Comparison of ENCODE assay signal across 22 cellular contexts in genomic region chr5:160272041-160272663, GRCh38. TPM values are rescaled to one million over a fixed set of nuclear protein-coding genes. Genes with fewer than 3 reads are reported as not detected.
DNase-seq lines count a peak whose midpoint lies in the region; ATAC-seq and TF ChIP-seq lines count a peak whose summit lies in the region.
"Had no signal": no experiment of that assay in that cellular context is flagged by ENCODE, and none has a peak within 500 bp of the region (broad histone marks: within the 10 kb centered on the region; RNA-seq: fewer than 3 reads in every experiment).

No MANE protein-coding gene starts in this region.

- no peak overlapping the region for H2AFZ ChIP-seq in trophoblast cell (ENCODE audit: insufficient read depth, low read length, poor library complexity)
- H2AFZ ChIP-seq: parathyroid adenoma had no signal

- H3K36me3 ChIP-seq in DOHH2 (ENCODE audit: control insufficient read depth, low read length), result no peaks in the 10 kb centered on the region
- H3K36me3 ChIP-seq in SJCRH30, result peaks cover 3% of the 10 kb centered on the region; the same call in 1 of the 2 replicates
- H3K36me3 ChIP-seq in trophoblast cell (ENCODE audit: control insufficient read depth in 1 of 2, insufficient read depth in 2 of 2, low read length in 2 of 2), result peaks cover 9 to 12% of the 10 kb centered on the region in 2 experiments
- no peaks in the 10 kb centered on the region for H3K36me3 ChIP-seq in prostate gland
- H3K36me3 ChIP-seq: breast epithelium, thoracic aorta had no signal

- peak overlapping the region; percentile 39; the same call in 1 of the 2 replicates for H3K4me2 ChIP-seq in DOHH2 (ENCODE audit: low read length)
- peak overlapping the region; percentile 23 for H3K4me2 ChIP-seq in trophoblast cell (ENCODE audit: low read length)

- no CpG with 5 or more reads among the region's 6 CpGs for WGBS in trophoblast cell (ENCODE audit: extremely low coverage, insufficient coverage, insufficient read length)
- WGBS in prostate gland, result 53% methylated on average over 6 of the region's 6 CpGs

- H3K14ac ChIP-seq in trophoblast cell (ENCODE audit: low read length), result peak overlapping the region; percentile 76

- H3K9me3 ChIP-seq in DOHH2 (ENCODE audit: control insufficient read depth, insufficient read depth, low read length), result no peaks in the 10 kb centered on the region
- H3K9me3 ChIP-seq in SJCRH30 (replicated peaks), result no peaks in the 10 kb centered on the region
- H3K9me3 ChIP-seq in trophoblast cell (ENCODE audit: insufficient read depth, low read depth, low read length), result no peaks in the 10 kb centered on the region
- H3K9me3 ChIP-seq in prostate gland, result no peaks in the 10 kb centered on the region
- H3K9me3 ChIP-seq: breast epithelium, thoracic aorta had no signal

- intact Hi-C loops in prostate gland (cut with DNase I), result no loop called here

- H3K4me1 ChIP-seq in DOHH2 (ENCODE audit: control insufficient read depth, low read length) (peaks cover 9% of the 10 kb centered on the region), SJCRH30 (peaks cover 33% of the 10 kb centered on the region), trophoblast cell (ENCODE audit: control insufficient read depth in 1 of 2, insufficient read depth in 2 of 2, low read length in 2 of 2) (peaks cover 34 to 41% of the 10 kb centered on the region in 2 experiments), prostate gland (replicated peaks) (no peaks in the 10 kb centered on the region)
- H3K4me1 ChIP-seq: parathyroid adenoma had no signal

- H3F3A ChIP-seq in DOHH2 (ENCODE audit: control insufficient read depth, insufficient read depth), result no peaks in the 10 kb centered on the region

- H3K23ac ChIP-seq in trophoblast cell (ENCODE audit: low read length), result no peak overlapping the region

- H3K27ac ChIP-seq in DOHH2 (ENCODE audit: low read depth, low read length), result no peak overlapping the region
- peak overlapping the region; percentile 82 for H3K27ac ChIP-seq in SJCRH30
- H3K27ac ChIP-seq in trophoblast cell (ENCODE audit: low read depth, low read length), result peak overlapping the region; percentile 98
- H3K27ac ChIP-seq in prostate gland, result no peak overlapping the region
- H3K27ac ChIP-seq: parathyroid adenoma had no signal

- no peaks in the 10 kb centered on the region for H4K20me1 ChIP-seq in DOHH2 (ENCODE audit: control insufficient read depth, insufficient read depth, low read depth, low read length)

- no peak overlapping the region for H2AK5ac ChIP-seq in trophoblast cell (ENCODE audit: low read length)

- H3K27me3 ChIP-seq in DOHH2 (ENCODE audit: control insufficient read depth, low read length) (peaks cover 27% of the 10 kb centered on the region), SJCRH30 (no peaks in the 10 kb centered on the region), trophoblast cell (ENCODE audit: insufficient read depth, low read length) (no peaks in the 10 kb centered on the region), prostate gland (replicated peaks; ENCODE audit: insufficient read depth) (no peaks in the 10 kb centered on the region)
- H3K27me3 ChIP-seq: breast epithelium had no signal

- peak overlapping the region; percentile 4 for H3K4ac ChIP-seq in trophoblast cell (ENCODE audit: low read depth, low read length)

- in situ Hi-C loops in ACHN (cut with HindIII; ENCODE audit: low pct_ligation_motif_present, low pct_unique_long_range_greater_than_20kb, low sequenced_read_pairs), result no loop called here

- TF ChIP-seq CTCF in DOHH2 (IDR thresholded peaks at IDR 0.05; ENCODE audit: low read depth, low read length, poor library complexity, severe bottlenecking) (no peak), omental fat pad (IDR thresholded peaks at IDR 0.05) (no peak), prostate gland (IDR thresholded peaks at IDR 0.05) (no peak)

- no peak overlapping the region for H3K4me3 ChIP-seq in DOHH2 (ENCODE audit: low read length)
- H3K4me3 ChIP-seq in SJCRH30, result peak overlapping the region; percentile 24
- H3K4me3 ChIP-seq in trophoblast cell (ENCODE audit: low read depth, low read length), result no peak overlapping the region
- H3K4me3 ChIP-seq in prostate gland, result no peak overlapping the region
- H3K4me3 ChIP-seq: breast epithelium, skin epidermis, thoracic aorta had no signal

- H3K9me2 ChIP-seq in DOHH2 (replicated peaks; ENCODE audit: control insufficient read depth, low read length), result no peaks in the 10 kb centered on the region

- no peak overlapping the region for H3K18ac ChIP-seq in trophoblast cell (ENCODE audit: low read length)

- H4K8ac ChIP-seq in trophoblast cell (ENCODE audit: low read depth, low read length), result peak overlapping the region; percentile 68

- H4K12ac ChIP-seq in trophoblast cell (ENCODE audit: low read depth, low read length), result no peak overlapping the region

- no peak for TF ChIP-seq POLR2A in prostate gland (IDR thresholded peaks at IDR 0.05)

- ATAC-seq in omental fat pad (ENCODE audit: low FRiP score), result no peak

- peak in 1 of 2 experiments; percentile 53 for DNase-seq in SJCRH30
- peak; percentile 75 for DNase-seq in left kidney (ENCODE audit: low read depth, low spot score)
- DNase-seq in trophoblast cell, result no peak
- DNase-seq in omental fat pad (ENCODE audit: low spot score), result no peak
- DNase-seq in prostate gland (ENCODE audit: low spot score), result no peak
- DNase-seq in COLO829 (ENCODE audit: low spot score), result no peak
- no peak for DNase-seq in ACHN
- DNase-seq: activated naive CD8-positive, alpha-beta T cell treated with anti-CD3 and anti-CD28 coated beads, Interleukin-2, amount 10 ng/mL, durations not matched to agents 7 days and 5 days; DMS 273 treated with DMSO at 0.1 percent for 48 hours; head of caudate nucleus; Right ventricle myocardium superior; T-helper 1 cell had no signal

- peak overlapping the region; percentile 92 for H2BK5ac ChIP-seq in trophoblast cell (ENCODE audit: low read depth, low read length, poor library complexity)

- no peak overlapping the region for H3K9ac ChIP-seq in trophoblast cell (ENCODE audit: low read length)
- H3K9ac ChIP-seq: parathyroid adenoma had no signal

- peaks cover 28% of the 10 kb centered on the region for H3K79me1 ChIP-seq in trophoblast cell (ENCODE audit: low read length)

- H2BK120ac ChIP-seq in trophoblast cell (ENCODE audit: insufficient read depth, low read length, poor library complexity), result peak overlapping the region; percentile 94

- H3K79me2 ChIP-seq in DOHH2 (ENCODE audit: control insufficient read depth, low read length), result no peaks in the 10 kb centered on the region
- peaks cover 4% of the 10 kb centered on the region for H3K79me2 ChIP-seq in trophoblast cell (ENCODE audit: control insufficient read depth, insufficient read depth, low read length, poor library complexity)
- H3K79me2 ChIP-seq: parathyroid adenoma had no signal

- H2BK12ac ChIP-seq in trophoblast cell (ENCODE audit: low read length), result peak overlapping the region; percentile 80

- H4K91ac ChIP-seq in trophoblast cell (ENCODE audit: low read depth, low read length), result peak overlapping the region; percentile 98

RNA-seq across cellular contexts. Expression of gene CCNJL, which starts 40.2 kb away (rescaled TPM):
- total RNA-seq in SJCRH30 (2014; rRNA removed; shearing (Covaris generic)), result 6.5 and 6.8 TPM in 2 replicates
- 13.6 and 15.2 TPM in 2 replicates for polyA plus RNA-seq in trophoblast cell (2013)
- total RNA-seq in omental fat pad (1 to 10 TPM in 1 of 4 donors, under 1 TPM in 3; 0.24 to 5.4 (median 0.45) TPM), prostate gland (10 to 100 TPM in 1 of 2 donors, 1 to 10 TPM in 1; 4.1 to 26.7 TPM)
- total RNA-seq: activated T-helper 1 cell treated with anti-CD3 and anti-CD28 coated beads, Interleukin-12 subunit alpha, Interleukin-12 subunit beta, Interleukin-2, Interleukin-4 antibody, amounts not matched to agents 30 ng/mL and 10 ng/mL and 1 ng/mL, durations not matched to agents 14 hours and 24 hours and 36 hours had no signal

RNA-seq across cellular contexts. Expression of gene FABP6, which starts 42.8 kb away (rescaled TPM):
- total RNA-seq in SJCRH30 (2014; rRNA removed; shearing (Covaris generic)), result 0.20 and 0.43 TPM in 2 replicates
- polyA plus RNA-seq in trophoblast cell (2013), result 0.18 TPM in 1 of 2 replicates, not detected in the other
- total RNA-seq in omental fat pad, result not detected
- 1 to 10 TPM in 1 of 2 donors, not detected in 1; 2.8 TPM for total RNA-seq in prostate gland
- total RNA-seq: activated naive CD8-positive, alpha-beta T cell treated with anti-CD3 and anti-CD28 coated beads, Interleukin-2, amount 10 ng/mL, durations not matched to agents 7 days and 5 days; activated T-helper 1 cell treated with anti-CD3 and anti-CD28 coated beads, Interleukin-12 subunit alpha, Interleukin-12 subunit beta, Interleukin-2, Interleukin-4 antibody, amounts not matched to agents 30 ng/mL and 10 ng/mL and 1 ng/mL, durations not matched to agents 14 hours and 24 hours and 36 hours; breast epithelium; dermis microvascular lymphatic vessel endothelial cell; H4; mononuclear cell; thoracic aorta had no signal
- polyA plus RNA-seq: BJ had no signal

Comparison
In these comparisons a context has a peak if more than half of its experiments do, and no peak if none do; other contexts are left out.
1. H3K27ac ChIP-seq: peak in SJCRH30 (single experiment) and trophoblast cell (single experiment); none in DOHH2 (single experiment) and prostate gland (0 of 2).